In genomic region chr12:93173178-93173957, GRCh38 we compare ENCODE assay signal across 14 cellular contexts.
DNase-seq lines count a peak whose midpoint lies in the region; ATAC-seq and TF ChIP-seq lines count a peak whose summit lies in the region.
"Had no signal": no experiment of that assay in that cellular context is flagged by ENCODE, and none has a peak within 500 bp of the region (broad histone marks: within the 10 kb centered on the region; RNA-seq: fewer than 3 reads in every experiment).

No MANE protein-coding gene starts in this region.

- WGBS in ovary, 3 donors, result 64 to 73% (median 64%) methylated on average over 5 of the region's 5 CpGs

- no peak overlapping the region for H3K4me3 ChIP-seq in BLaER1 treated with 17β-estradiol and CSF1 and Interleukin-3, amounts not matched to agents 10 nM and 100 nM
- H3K4me3 ChIP-seq in adipocyte (ENCODE audit: low read length) (peak overlapping the region; percentile 16), osteoblast (ENCODE audit: insufficient read depth, low read length) (no peak overlapping the region), ovary (no peak overlapping the region)
- H3K4me3 ChIP-seq: SJSA1 had no signal

- H3K27me3 ChIP-seq in BLaER1 treated with 17β-estradiol and CSF1 and Interleukin-3, amounts not matched to agents 10 nM and 100 nM, result no peaks in the 10 kb centered on the region
- H3K27me3 ChIP-seq in adipocyte (replicated peaks; ENCODE audit: control insufficient read depth, insufficient read depth, low read length) (no peaks in the 10 kb centered on the region), osteoblast (ENCODE audit: insufficient read depth, low read length) (no peaks in the 10 kb centered on the region), ovary (no peaks in the 10 kb centered on the region)
- H3K27me3 ChIP-seq: SJSA1 had no signal

- TF ChIP-seq POLR2A in ovary (IDR thresholded peaks at IDR 0.05), result no peak

- H3K36me3 ChIP-seq in BLaER1 treated with 17β-estradiol and CSF1 and Interleukin-3, amounts not matched to agents 10 nM and 100 nM, result no peaks in the 10 kb centered on the region
- H3K36me3 ChIP-seq in adipocyte (ENCODE audit: control insufficient read depth, insufficient read depth, low read length, severe bottlenecking) (no peaks in the 10 kb centered on the region), osteoblast (ENCODE audit: insufficient read depth, low read length) (no peaks in the 10 kb centered on the region), ovary (no peaks in the 10 kb centered on the region)
- H3K36me3 ChIP-seq: SJSA1 had no signal

- ATAC-seq in GM21576 (IDR thresholded peaks at IDR 0.05; ENCODE audit: unreplicated experiment) (no peak), GM18868 (IDR thresholded peaks at IDR 0.05; ENCODE audit: unreplicated experiment) (no peak)
- ATAC-seq: activated CD8-positive, alpha-beta memory T cell treated with anti-CD3 and anti-CD28 coated beads, Interleukin-2, amount 10 ng/mL, durations not matched to agents 7 days and 5 days had no signal

- H3K79me2 ChIP-seq in osteoblast (ENCODE audit: insufficient read depth, low read length), result no peaks in the 10 kb centered on the region

- DNase-seq in LHCN-M2 (ENCODE audit: low read depth), result peak; percentile 71
- DNase-seq in adipocyte (ENCODE audit: low read depth), result no peak
- no peak for DNase-seq in osteoblast (ENCODE audit: insufficient read length, low spot score, missing footprints)
- no peak for DNase-seq in ovary
- no peak for DNase-seq in NCI-H526 (lab: John Stamatoyannopoulos, UW)
- DNase-seq: activated CD8-positive, alpha-beta memory T cell treated with anti-CD3 and anti-CD28 coated beads, Interleukin-2, amount 10 ng/mL, durations not matched to agents 7 days and 5 days; cerebellar nuclear complex; kidney; NCI-H1092 treated with DMSO at 0.1 percent for 48 hours; retina had no signal

- peaks cover 0 to 14% (median 0%) of the 10 kb centered on the region in 11 experiments; a peak in 2 of 22 replicates for H3K9me3 ChIP-seq in BLaER1 treated with 17β-estradiol and CSF1 and Interleukin-3, amounts not matched to agents 10 nM and 100 nM (replicated peaks in 1 of 11)
- no peaks in the 10 kb centered on the region for H3K9me3 ChIP-seq in adipocyte (ENCODE audit: control insufficient read depth, low read length)
- H3K9me3 ChIP-seq in osteoblast (ENCODE audit: low read depth, low read length), result no peaks in the 10 kb centered on the region
- no peaks in the 10 kb centered on the region for H3K9me3 ChIP-seq in ovary
- H3K9me3 ChIP-seq: SJSA1 had no signal

- H3K4me2 ChIP-seq in BLaER1 treated with 17β-estradiol and CSF1 and Interleukin-3, amounts not matched to agents 10 nM and 100 nM, result peak overlapping the region; percentile 17 to 74 (median 49); a peak in 21 of 22 replicates
- H3K4me2 ChIP-seq in osteoblast (ENCODE audit: insufficient read depth, low read length), result peak overlapping the region; percentile 20

- TF ChIP-seq CTCF in osteoblast (IDR thresholded peaks at IDR 0.05; ENCODE audit: extremely low read depth, low read depth, low read length), result no peak
- TF ChIP-seq CTCF in ovary (IDR thresholded peaks at IDR 0.05), result no peak

- no peak overlapping the region for H3K9ac ChIP-seq in BLaER1 treated with 17β-estradiol and CSF1 and Interleukin-3, amounts not matched to agents 10 nM and 100 nM
- H3K9ac ChIP-seq in adipocyte (ENCODE audit: low read length), result no peak overlapping the region

- peaks cover 32 to 49% (median 40%) of the 10 kb centered on the region in 10 experiments for H3K4me1 ChIP-seq in BLaER1 treated with 17β-estradiol and CSF1 and Interleukin-3, amounts not matched to agents 10 nM and 100 nM
- H3K4me1 ChIP-seq in adipocyte (ENCODE audit: control insufficient read depth, insufficient read depth, low read length) (peaks cover 45% of the 10 kb centered on the region), osteoblast (ENCODE audit: insufficient read depth, low read length) (peaks cover 47% of the 10 kb centered on the region), ovary (ENCODE audit: insufficient read depth) (peaks cover 30% of the 10 kb centered on the region)

- H3K27ac ChIP-seq in BLaER1 treated with 17β-estradiol and CSF1 and Interleukin-3, amounts not matched to agents 10 nM and 100 nM, result peak overlapping the region in 5 of 11 experiments; percentile 2 to 20 (median 11); a peak in 3 of 22 replicates
- H3K27ac ChIP-seq in osteoblast (ENCODE audit: low read depth, low read length) (peak overlapping the region; percentile 31), ovary (peak overlapping the region in 1 of 2 donors; percentile 46)
- H3K27ac ChIP-seq: SJSA1 had no signal

- intact Hi-C loops in ovary (cut with DNase I), result no loop called here

- no peaks in the 10 kb centered on the region for H4K20me1 ChIP-seq in BLaER1 treated with 17β-estradiol and CSF1 and Interleukin-3, amounts not matched to agents 10 nM and 100 nM
- no peaks in the 10 kb centered on the region for H4K20me1 ChIP-seq in osteoblast (ENCODE audit: insufficient read depth, low read length)

- no peak for TF ChIP-seq EP300 in ovary (IDR thresholded peaks at IDR 0.05)

- no peak overlapping the region for H2AFZ ChIP-seq in osteoblast (ENCODE audit: low read length)
